ENCODE assay signal across 1 cellular context in the genomic region with DNA sequence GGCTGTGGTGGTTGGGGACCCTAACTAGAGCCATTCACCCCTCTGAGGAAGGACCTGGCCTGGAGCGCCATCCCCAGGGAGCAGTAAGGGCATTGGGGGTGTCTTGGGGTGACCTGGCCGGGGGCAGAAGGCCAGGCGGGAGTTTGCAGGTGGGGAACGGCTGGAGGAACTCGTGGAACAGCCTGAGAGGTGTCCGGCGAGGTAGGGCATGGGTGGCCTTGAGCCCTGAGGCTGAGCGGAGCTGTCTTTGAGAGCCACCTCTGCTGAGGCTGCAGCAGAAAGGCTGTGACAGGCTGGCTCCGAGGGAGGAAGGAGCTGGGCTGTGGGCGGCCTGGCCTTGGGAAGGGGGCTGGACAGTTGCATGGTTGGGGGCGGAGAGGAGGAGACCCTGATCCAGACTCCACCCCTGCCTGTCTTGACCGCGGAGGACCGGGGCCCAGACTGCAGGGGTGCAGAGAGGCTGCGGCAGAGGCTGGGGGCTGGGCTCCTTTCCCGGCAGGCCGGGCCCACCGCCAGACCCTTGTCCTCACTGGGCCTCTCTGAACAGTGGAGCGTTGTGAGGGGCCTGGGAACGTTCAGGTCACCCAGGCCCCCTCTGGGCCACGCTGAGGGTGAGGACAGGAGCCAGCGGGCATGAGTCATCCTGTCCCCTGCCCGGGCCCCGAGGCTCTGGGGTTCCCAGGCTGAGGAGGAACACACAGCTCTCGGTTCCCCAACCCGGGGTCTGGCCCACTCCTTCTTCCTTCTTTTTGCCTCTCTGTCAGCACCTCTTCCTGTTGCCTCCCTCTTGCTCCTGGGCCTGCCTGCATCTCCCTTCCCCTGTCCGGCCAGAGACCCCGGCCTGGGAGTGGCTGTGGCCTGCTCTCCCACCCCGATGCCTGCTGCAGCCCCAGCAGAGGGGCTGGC.
TF ChIP-seq lines count a peak whose summit lies in the region.

No MANE protein-coding gene starts in this region.

TF ChIP-seq in HepG2, 621 proteins besides CTCF, POLR2A, EP300 and RAD21 (continues in another document):
- TF ChIP-seq DNMT3B (CRISPR knock-in tag; conservative IDR thresholded peaks at IDR 0.05), result no peak
- TF ChIP-seq KLF6 (CRISPR knock-in tag; IDR thresholded peaks at IDR 0.05), result peak; percentile 85; the same call in 1 of the 2 replicates
- TF ChIP-seq ZNF263 (CRISPR knock-in tag; IDR thresholded peaks at IDR 0.05), result peak; percentile 65; the same call in 1 of the 2 replicates
- TF ChIP-seq, protein P1, sequence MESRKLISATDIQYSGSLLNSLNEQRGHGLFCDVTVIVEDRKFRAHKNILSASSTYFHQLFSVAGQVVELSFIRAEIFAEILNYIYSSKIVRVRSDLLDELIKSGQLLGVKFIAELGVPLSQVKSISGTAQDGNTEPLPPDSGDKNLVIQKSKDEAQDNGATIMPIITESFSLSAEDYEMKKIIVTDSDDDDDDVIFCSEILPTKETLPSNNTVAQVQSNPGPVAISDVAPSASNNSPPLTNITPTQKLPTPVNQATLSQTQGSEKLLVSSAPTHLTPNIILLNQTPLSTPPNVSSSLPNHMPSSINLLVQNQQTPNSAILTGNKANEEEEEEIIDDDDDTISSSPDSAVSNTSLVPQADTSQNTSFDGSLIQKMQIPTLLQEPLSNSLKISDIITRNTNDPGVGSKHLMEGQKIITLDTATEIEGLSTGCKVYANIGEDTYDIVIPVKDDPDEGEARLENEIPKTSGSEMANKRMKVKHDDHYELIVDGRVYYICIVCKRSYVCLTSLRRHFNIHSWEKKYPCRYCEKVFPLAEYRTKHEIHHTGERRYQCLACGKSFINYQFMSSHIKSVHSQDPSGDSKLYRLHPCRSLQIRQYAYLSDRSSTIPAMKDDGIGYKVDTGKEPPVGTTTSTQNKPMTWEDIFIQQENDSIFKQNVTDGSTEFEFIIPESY (CRISPR knock-in tag; IDR thresholded peaks at IDR 0.05), result peak; percentile 64; the same call in 1 of the 2 replicates
- TF ChIP-seq ZNF737 (CRISPR knock-in tag; IDR thresholded peaks at IDR 0.05; ENCODE audit: borderline replicate concordance), result no peak
- TF ChIP-seq NR2F1 (CRISPR knock-in tag; IDR thresholded peaks at IDR 0.05), result peak in 1 of 2 experiments; percentile 32; a peak in 1 of 4 replicates
- TF ChIP-seq ZNF891 (CRISPR knock-in tag; IDR thresholded peaks at IDR 0.05), result 0 out of 2 replicates have a peak, but pooled peaks have one; percentile 0
- TF ChIP-seq ZNF792 (CRISPR knock-in tag; IDR thresholded peaks at IDR 0.05), result peak; percentile 42; the same call in 1 of the 2 replicates
- no peak for TF ChIP-seq SMC3 (IDR thresholded peaks at IDR 0.05; ENCODE audit: low read length)
- TF ChIP-seq POLR2G (IDR thresholded peaks at IDR 0.05; ENCODE audit: low read depth, low read length), result peak; percentile 89
- TF ChIP-seq HNF1A (IDR thresholded peaks at IDR 0.05; ENCODE audit: low read depth), result no peak
- TF ChIP-seq HNF1A (CRISPR knock-in tag; IDR thresholded peaks at IDR 0.05; ENCODE audit: borderline replicate concordance), result peak; percentile 81; the same call in 1 of the 2 replicates
- no peak for TF ChIP-seq ZNF549 (CRISPR knock-in tag; IDR thresholded peaks at IDR 0.05)
- TF ChIP-seq SRSF9 (IDR thresholded peaks at IDR 0.05; ENCODE audit: borderline replicate concordance, insufficient read depth, low read depth, low read length, poor library complexity, severe bottlenecking), result no peak
- TF ChIP-seq ZFP41 (CRISPR knock-in tag; IDR thresholded peaks at IDR 0.05; ENCODE audit: borderline replicate concordance), result no peak
- TF ChIP-seq ZNF644 (CRISPR knock-in tag; IDR thresholded peaks at IDR 0.05; ENCODE audit: low read depth), result 0 out of 2 replicates have a peak, but pooled peaks have one; percentile 20
- TF ChIP-seq SALL1 (CRISPR knock-in tag; IDR thresholded peaks at IDR 0.05), result peak; percentile 42; the same call in 1 of the 2 replicates
- TF ChIP-seq TBX2 (CRISPR knock-in tag; IDR thresholded peaks at IDR 0.05; ENCODE audit: borderline replicate concordance), result peak; percentile 87
- TF ChIP-seq, protein P2, sequence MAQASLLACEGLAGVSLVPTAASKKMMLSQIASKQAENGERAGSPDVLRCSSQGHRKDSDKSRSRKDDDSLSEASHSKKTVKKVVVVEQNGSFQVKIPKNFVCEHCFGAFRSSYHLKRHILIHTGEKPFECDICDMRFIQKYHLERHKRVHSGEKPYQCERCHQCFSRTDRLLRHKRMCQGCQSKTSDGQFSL (CRISPR knock-in tag; IDR thresholded peaks at IDR 0.05), result peak; percentile 6; the same call in 1 of the 2 replicates
- 0 out of 2 replicates have a peak, but pooled peaks have one; percentile 14 for TF ChIP-seq ZNF747 (CRISPR knock-in tag; IDR thresholded peaks at IDR 0.05; ENCODE audit: borderline replicate concordance)
- TF ChIP-seq FOXC1 (CRISPR knock-in tag; IDR thresholded peaks at IDR 0.05; ENCODE audit: borderline replicate concordance), result no peak; the same call in 1 of the 2 replicates
- peak; percentile 49; the same call in 1 of the 2 replicates for TF ChIP-seq MXD4 (CRISPR knock-in tag; IDR thresholded peaks at IDR 0.05)
- peak; percentile 28; the same call in 1 of the 2 replicates for TF ChIP-seq ATF7-NPFF (CRISPR knock-in tag; IDR thresholded peaks at IDR 0.05; ENCODE audit: low read depth)
- peak; percentile 85 for TF ChIP-seq BRD4 (CRISPR knock-in tag; IDR thresholded peaks at IDR 0.05)
- no peak for TF ChIP-seq EHMT2 (IDR thresholded peaks at IDR 0.05; ENCODE audit: borderline replicate concordance, low read depth, low read length)
- TF ChIP-seq ZNF296 (CRISPR knock-in tag; conservative IDR thresholded peaks at IDR 0.05), result no peak; the same call in 1 of the 2 replicates
- TF ChIP-seq DRAP1 (CRISPR knock-in tag; IDR thresholded peaks at IDR 0.05), result peak; percentile 49
- TF ChIP-seq, protein P3, sequence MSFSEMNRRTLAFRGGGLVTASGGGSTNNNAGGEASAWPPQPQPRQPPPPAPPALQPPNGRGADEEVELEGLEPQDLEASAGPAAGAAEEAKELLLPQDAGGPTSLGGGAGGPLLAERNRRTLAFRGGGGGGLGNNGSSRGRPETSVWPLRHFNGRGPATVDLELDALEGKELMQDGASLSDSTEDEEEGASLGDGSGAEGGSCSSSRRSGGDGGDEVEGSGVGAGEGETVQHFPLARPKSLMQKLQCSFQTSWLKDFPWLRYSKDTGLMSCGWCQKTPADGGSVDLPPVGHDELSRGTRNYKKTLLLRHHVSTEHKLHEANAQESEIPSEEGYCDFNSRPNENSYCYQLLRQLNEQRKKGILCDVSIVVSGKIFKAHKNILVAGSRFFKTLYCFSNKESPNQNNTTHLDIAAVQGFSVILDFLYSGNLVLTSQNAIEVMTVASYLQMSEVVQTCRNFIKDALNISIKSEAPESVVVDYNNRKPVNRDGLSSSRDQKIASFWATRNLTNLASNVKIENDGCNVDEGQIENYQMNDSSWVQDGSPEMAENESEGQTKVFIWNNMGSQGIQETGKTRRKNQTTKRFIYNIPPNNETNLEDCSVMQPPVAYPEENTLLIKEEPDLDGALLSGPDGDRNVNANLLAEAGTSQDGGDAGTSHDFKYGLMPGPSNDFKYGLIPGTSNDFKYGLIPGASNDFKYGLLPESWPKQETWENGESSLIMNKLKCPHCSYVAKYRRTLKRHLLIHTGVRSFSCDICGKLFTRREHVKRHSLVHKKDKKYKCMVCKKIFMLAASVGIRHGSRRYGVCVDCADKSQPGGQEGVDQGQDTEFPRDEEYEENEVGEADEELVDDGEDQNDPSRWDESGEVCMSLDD (CRISPR knock-in tag; IDR thresholded peaks at IDR 0.05; ENCODE audit: borderline replicate concordance), result peak; percentile 80; the same call in 1 of the 2 replicates
- TF ChIP-seq, protein P4, sequence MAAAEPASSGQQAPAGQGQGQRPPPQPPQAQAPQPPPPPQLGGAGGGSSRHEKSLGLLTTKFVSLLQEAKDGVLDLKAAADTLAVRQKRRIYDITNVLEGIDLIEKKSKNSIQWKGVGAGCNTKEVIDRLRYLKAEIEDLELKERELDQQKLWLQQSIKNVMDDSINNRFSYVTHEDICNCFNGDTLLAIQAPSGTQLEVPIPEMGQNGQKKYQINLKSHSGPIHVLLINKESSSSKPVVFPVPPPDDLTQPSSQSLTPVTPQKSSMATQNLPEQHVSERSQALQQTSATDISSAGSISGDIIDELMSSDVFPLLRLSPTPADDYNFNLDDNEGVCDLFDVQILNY (CRISPR knock-in tag; conservative IDR thresholded peaks at IDR 0.05), result no peak
- no peak for TF ChIP-seq LBX2 (CRISPR knock-in tag; IDR thresholded peaks at IDR 0.05; ENCODE audit: borderline replicate concordance)
- no peak for TF ChIP-seq SOX6 (IDR thresholded peaks at IDR 0.05)
- TF ChIP-seq SOX6 (CRISPR knock-in tag; IDR thresholded peaks at IDR 0.05), result peak; percentile 82
- TF ChIP-seq CEBPG (CRISPR knock-in tag; IDR thresholded peaks at IDR 0.05), result peak; percentile 19; the same call in 1 of the 2 replicates
- no peak for TF ChIP-seq AFF4 (CRISPR knock-in tag; IDR thresholded peaks at IDR 0.05)
- TF ChIP-seq, protein P5, sequence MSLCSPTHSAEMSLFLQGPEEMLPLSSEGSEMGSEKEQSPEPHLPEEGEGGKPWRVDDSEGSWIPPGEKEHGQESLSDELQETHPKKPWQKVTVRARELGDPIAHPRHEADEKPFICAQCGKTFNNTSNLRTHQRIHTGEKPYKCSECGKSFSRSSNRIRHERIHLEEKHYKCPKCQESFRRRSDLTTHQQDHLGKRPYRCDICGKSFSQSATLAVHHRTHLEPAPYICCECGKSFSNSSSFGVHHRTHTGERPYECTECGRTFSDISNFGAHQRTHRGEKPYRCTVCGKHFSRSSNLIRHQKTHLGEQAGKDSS (CRISPR knock-in tag; IDR thresholded peaks at IDR 0.05; ENCODE audit: borderline replicate concordance, low read depth), result no peak
- peak; percentile 97 for TF ChIP-seq UBTF (CRISPR knock-in tag; IDR thresholded peaks at IDR 0.05)
